Comparison of ENCODE assay signal across 14 cellular contexts in the genomic region with DNA sequence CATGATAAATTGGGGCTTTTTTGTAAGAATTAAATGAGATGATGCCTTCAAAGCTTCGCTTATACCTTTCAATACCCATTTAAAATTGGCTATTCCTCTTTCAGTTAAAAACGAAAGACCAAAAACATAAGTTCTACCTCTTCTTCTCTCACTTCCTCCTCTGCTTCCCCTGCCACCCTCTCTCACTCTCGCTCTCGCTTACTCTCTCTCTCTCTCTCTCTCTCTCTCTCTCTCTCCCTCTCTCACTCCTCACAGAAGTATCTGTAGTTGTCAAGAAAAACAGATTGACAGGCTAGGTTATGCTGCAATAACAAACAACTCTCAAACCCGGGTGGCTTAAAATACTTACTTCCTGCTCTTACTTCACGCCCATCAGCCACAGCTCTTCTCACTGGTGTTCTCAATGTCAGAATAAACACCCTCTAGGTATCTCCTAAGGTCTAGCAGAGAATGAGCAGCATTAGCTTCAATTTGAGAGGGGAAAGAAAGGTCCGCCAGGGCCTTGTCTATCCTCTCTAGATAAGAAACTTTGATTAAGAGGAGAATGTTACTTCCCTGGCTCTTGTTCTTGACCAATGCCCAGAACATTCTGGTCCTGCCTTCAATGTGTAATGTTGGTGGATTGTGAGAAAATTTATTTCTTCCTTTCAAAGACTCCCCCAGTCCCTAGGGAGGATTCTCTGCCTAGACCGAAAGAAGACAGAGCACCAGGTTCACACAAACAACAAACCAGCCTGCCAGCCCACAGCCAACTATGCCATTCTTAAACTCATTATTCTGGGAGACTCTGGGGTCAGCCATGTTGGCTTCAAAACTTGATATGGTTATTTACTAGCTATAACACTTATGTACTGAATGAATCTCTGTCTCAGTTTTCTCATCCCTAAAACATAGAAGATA.
DNase-seq lines count a peak whose midpoint lies in the region; ATAC-seq and TF ChIP-seq lines count a peak whose summit lies in the region.
"Had no signal": no experiment of that assay in that cellular context is flagged by ENCODE, and none has a peak within 500 bp of the region (broad histone marks: within the 10 kb centered on the region; RNA-seq: fewer than 3 reads in every experiment).

No MANE protein-coding gene starts in this region.

- no peaks in the 10 kb centered on the region for H3K36me3 ChIP-seq in OCI-LY7 (ENCODE audit: insufficient read depth, low read length)

- no peaks in the 10 kb centered on the region; the same call in 1 of the 2 replicates for H3K4me1 Mint-ChIP-seq in WTC11
- H3K4me1 Mint-ChIP-seq: activated CD4-positive, alpha-beta T cell treated with anti-CD3 and anti-CD28 coated beads, Interleukin-2, amount 10 ng/mL, durations not matched to agents 24 days and 14 days; activated naive CD4-positive, alpha-beta T cell treated with anti-CD3 and anti-CD28 coated beads, Interleukin-2, amount 10 ng/mL, durations not matched to agents 7 days and 5 days had no signal

- peak; percentile 86 for ATAC-seq in GM18867 (IDR thresholded peaks at IDR 0.05; ENCODE audit: unreplicated experiment)
- peak; percentile 87 for ATAC-seq in GM21576 (IDR thresholded peaks at IDR 0.05; ENCODE audit: unreplicated experiment)
- peak; percentile 69 for ATAC-seq in HG03108 (IDR thresholded peaks at IDR 0.05; ENCODE audit: unreplicated experiment)
- ATAC-seq in WTC11, result no peak
- ATAC-seq: left ventricle myocardium superior had no signal

- H3K9me3 Mint-ChIP-seq in WTC11, result peaks cover 12% of the 10 kb centered on the region

- no peaks in the 10 kb centered on the region for H3K27me3 Mint-ChIP-seq in WTC11 (ENCODE audit: low read depth)
- H3K27me3 Mint-ChIP-seq: activated CD4-positive, alpha-beta T cell treated with anti-CD3 and anti-CD28 coated beads, Interleukin-2, amount 10 ng/mL, durations not matched to agents 24 days and 14 days; activated naive CD4-positive, alpha-beta T cell treated with anti-CD3 and anti-CD28 coated beads, Interleukin-2, amount 10 ng/mL, durations not matched to agents 7 days and 5 days; CD4-positive, alpha-beta T cell; dendritic cell treated with granulocyte-macrophage colony-stimulating factor and Interleukin-4, amounts not matched to agents 40 ng/mL and 50 ng/mL, for 4 days had no signal

- H3K4me1 ChIP-seq in OCI-LY7 (ENCODE audit: insufficient read depth, low read length, poor library complexity, severe bottlenecking), result peaks cover 9% of the 10 kb centered on the region

- H3K4me3 Mint-ChIP-seq in WTC11, result no peak overlapping the region
- H3K4me3 Mint-ChIP-seq: activated CD4-positive, alpha-beta T cell treated with anti-CD3 and anti-CD28 coated beads, Interleukin-2, amount 10 ng/mL, durations not matched to agents 24 days and 14 days; activated naive CD4-positive, alpha-beta T cell treated with anti-CD3 and anti-CD28 coated beads, Interleukin-2, amount 10 ng/mL, durations not matched to agents 7 days and 5 days; CD4-positive, alpha-beta T cell; dendritic cell treated with granulocyte-macrophage colony-stimulating factor and Interleukin-4, amounts not matched to agents 40 ng/mL and 50 ng/mL, for 4 days had no signal

- no peak overlapping the region; the same call in 1 of the 2 replicates for H2AFZ ChIP-seq in OCI-LY7 (ENCODE audit: low read length)

- H3K4me3 ChIP-seq in OCI-LY7 (ENCODE audit: low read depth, low read length, poor library complexity, severe bottlenecking), result no peak overlapping the region

- POLR2A ChIA-PET in OCI-LY7 (lab: Charles Lee), result interaction anchor here (0.7 kb wide), 1 partner anchor 9 kb away, joined by 3 read pairs; no protein-coding TSS in a partner anchor
- POLR2A ChIA-PET in WTC11 (lab: Charles Lee), result no interaction called here

- H3K9me2 ChIP-seq in OCI-LY7 (ENCODE audit: insufficient read depth, low read length), result no peaks in the 10 kb centered on the region

- intact Hi-C loops in OCI-LY7 (cut with micrococcal nuclease; ENCODE audit: unreplicated experiment), result loop anchor here (5.0 kb wide), 1 partner anchor 42 kb away; no protein-coding TSS in a partner anchor

- H3K79me2 ChIP-seq in OCI-LY7 (ENCODE audit: insufficient read depth, low read depth, low read length), result no peaks in the 10 kb centered on the region

- no peaks in the 10 kb centered on the region for H4K20me1 ChIP-seq in OCI-LY7 (ENCODE audit: insufficient read depth, low read length)

- H3K9me3 ChIP-seq in OCI-LY7 (ENCODE audit: low read length), result no peaks in the 10 kb centered on the region

- no peaks in the 10 kb centered on the region for H3K36me3 Mint-ChIP-seq in WTC11
- H3K36me3 Mint-ChIP-seq: activated naive CD4-positive, alpha-beta T cell treated with anti-CD3 and anti-CD28 coated beads, Interleukin-2, amount 10 ng/mL, durations not matched to agents 7 days and 5 days had no signal

- H3K27ac ChIP-seq in OCI-LY7 (ENCODE audit: low read depth, low read length, poor library complexity, severe bottlenecking), result no peak overlapping the region

- TF ChIP-seq CTCF in OCI-LY7 (conservative IDR thresholded peaks at IDR 0.05; ENCODE audit: low read length) (no peak), WTC11 (IDR thresholded peaks at IDR 0.05) (no peak)

- H3K4me2 ChIP-seq in OCI-LY7 (ENCODE audit: low read length), result peak overlapping the region; percentile 34

- H3K27ac Mint-ChIP-seq in WTC11, result no peak overlapping the region
- H3K27ac Mint-ChIP-seq: activated CD4-positive, alpha-beta T cell treated with anti-CD3 and anti-CD28 coated beads, Interleukin-2, amount 10 ng/mL, durations not matched to agents 24 days and 14 days; activated naive CD4-positive, alpha-beta T cell treated with anti-CD3 and anti-CD28 coated beads, Interleukin-2, amount 10 ng/mL, durations not matched to agents 7 days and 5 days; CD4-positive, alpha-beta T cell; dendritic cell treated with granulocyte-macrophage colony-stimulating factor and Interleukin-4, amounts not matched to agents 40 ng/mL and 50 ng/mL, for 4 days had no signal

- no TSS peak for BruUV-seq in OCI-LY7 (replicated peaks; lab: Mats Ljungman, UMichigan)

- DNase-seq in OCI-LY7 (ENCODE audit: low spot score) (peak; percentile 24), anterior cingulate cortex (lab: John Stamatoyannopoulos, UW) (no peak), NCI-H2081 (lab: John Stamatoyannopoulos, UW) (no peak), NCI-H187 treated with DMSO at 0.1 percent for 48 hours (lab: John Stamatoyannopoulos, UW) (no peak), WTC11 (ENCODE audit: low spot score) (no peak)
- DNase-seq: activated CD4-positive, alpha-beta T cell treated with anti-CD3 and anti-CD28 coated beads, Interleukin-2, amount 10 ng/mL, durations not matched to agents 24 days and 14 days; activated naive CD4-positive, alpha-beta T cell treated with anti-CD3 and anti-CD28 coated beads, Interleukin-2, amount 10 ng/mL, durations not matched to agents 7 days and 5 days; CD4-positive, alpha-beta T cell; left ventricle myocardium superior; stimulated activated CD4-positive, alpha-beta T cell treated with anti-CD3 and anti-CD28 coated beads, Interleukin-4, amount 100 ng/mL, for 4 hours had no signal

- CTCF ChIA-PET in OCI-LY7 (lab: Charles Lee; ENCODE audit: unreplicated experiment) (no interaction called here), WTC11 (lab: Charles Lee) (no interaction called here)

TF ChIP-seq in WTC11, 78 proteins besides CTCF, POLR2A, EP300 and RAD21:
- TF ChIP-seq ZNF263 (CRISPR knock-in tag; IDR thresholded peaks at IDR 0.05; ENCODE audit: low read depth), result no peak
- no peak for TF ChIP-seq OVOL2 (CRISPR knock-in tag; IDR thresholded peaks at IDR 0.05; ENCODE audit: borderline replicate concordance)
- TF ChIP-seq IRF1 (CRISPR knock-in tag; IDR thresholded peaks at IDR 0.05), result no peak
